Comparison of ENCODE assay signal across 1 cellular context in the genomic region with DNA sequence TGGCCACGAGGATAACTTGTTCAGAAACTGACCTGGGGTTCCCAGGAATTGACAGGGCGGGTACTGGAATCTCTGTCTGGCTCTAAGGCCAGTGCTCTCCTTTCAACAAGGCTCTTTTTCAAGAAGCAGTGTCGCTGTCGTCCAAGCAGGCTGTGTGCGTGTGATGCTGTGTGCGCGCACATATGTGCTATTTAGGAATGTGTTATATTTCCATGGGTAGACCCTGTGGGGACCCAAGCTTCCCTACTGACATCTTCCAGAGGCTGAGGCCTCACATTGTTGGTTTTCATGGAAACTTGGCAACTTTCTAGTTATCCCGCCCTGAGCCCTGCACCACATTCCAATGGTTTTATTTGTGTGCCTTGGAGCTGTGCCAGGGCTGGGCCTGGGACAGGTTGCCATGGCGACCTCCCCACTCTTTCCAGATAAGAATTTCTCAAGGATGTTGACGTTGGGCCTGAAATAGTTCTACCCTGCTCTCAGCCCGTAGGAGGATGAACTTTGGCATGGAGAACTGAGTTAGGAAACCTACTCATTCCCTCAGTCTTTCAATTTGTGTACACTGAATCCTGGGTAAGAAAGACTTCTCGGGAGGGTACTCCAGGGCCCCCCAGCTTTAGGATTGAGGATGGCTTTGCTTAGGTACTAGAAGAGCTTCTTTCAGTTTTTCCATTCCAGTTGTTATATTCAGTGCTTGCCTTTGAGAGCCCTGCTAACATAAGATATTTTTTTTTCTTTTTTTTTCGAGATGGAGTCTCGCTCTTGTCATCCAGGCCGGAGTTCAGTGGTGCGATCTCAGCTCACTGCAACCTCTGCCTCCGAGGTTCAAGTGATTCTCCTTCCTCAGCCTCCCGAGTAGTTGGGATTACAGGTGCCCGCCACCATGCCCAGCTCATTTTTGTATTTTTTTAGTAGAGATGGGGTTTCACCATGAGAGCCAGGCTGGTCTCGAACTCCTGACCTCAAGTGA.
TF ChIP-seq lines count a peak whose summit lies in the region.

No MANE protein-coding gene starts in this region.

TF ChIP-seq in GM12891, 5 proteins besides CTCF, POLR2A, EP300 and RAD21:
- no peak for TF ChIP-seq SPI1 (IDR thresholded peaks at IDR 0.05; ENCODE audit: low read depth, low read length)
- TF ChIP-seq POLR2AphosphoS5 (IDR thresholded peaks at IDR 0.05; ENCODE audit: low read depth, low read length), result no peak
- TF ChIP-seq POU2F2 (IDR thresholded peaks at IDR 0.05; ENCODE audit: low read depth, low read length), result no peak
- TF ChIP-seq TAF1 (IDR thresholded peaks at IDR 0.05; ENCODE audit: low read depth, low read length), result no peak
- no peak for TF ChIP-seq PAX5 (IDR thresholded peaks at IDR 0.05; ENCODE audit: insufficient read depth, low read length, severe bottlenecking)
